ENCODE assay signal across 1 cellular context in the genomic region with DNA sequence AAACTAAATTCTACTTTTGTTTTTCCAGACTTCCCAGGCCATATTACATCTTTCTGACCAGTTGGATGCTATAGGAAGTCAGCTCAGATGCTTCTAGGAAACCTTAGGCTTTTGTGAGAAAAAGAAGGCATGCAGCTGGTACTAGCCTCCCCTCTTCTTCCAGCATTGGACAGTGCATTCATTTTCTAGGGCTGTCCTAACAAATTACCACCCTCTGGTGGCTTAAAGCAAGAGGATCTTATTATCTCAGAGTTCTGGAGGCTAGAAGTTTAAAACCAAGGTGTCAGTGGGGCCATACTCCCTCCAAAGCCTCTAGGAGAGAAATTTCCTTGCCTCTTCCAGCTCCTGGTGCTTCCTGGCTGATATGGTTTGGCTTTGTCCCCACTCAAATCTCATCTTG.
TF ChIP-seq lines count a peak whose summit lies in the region.

No MANE protein-coding gene starts in this region.

TF ChIP-seq in GM23338, 12 proteins besides CTCF, POLR2A, EP300 and RAD21 (continued from another document):
- TF ChIP-seq, protein P1, sequence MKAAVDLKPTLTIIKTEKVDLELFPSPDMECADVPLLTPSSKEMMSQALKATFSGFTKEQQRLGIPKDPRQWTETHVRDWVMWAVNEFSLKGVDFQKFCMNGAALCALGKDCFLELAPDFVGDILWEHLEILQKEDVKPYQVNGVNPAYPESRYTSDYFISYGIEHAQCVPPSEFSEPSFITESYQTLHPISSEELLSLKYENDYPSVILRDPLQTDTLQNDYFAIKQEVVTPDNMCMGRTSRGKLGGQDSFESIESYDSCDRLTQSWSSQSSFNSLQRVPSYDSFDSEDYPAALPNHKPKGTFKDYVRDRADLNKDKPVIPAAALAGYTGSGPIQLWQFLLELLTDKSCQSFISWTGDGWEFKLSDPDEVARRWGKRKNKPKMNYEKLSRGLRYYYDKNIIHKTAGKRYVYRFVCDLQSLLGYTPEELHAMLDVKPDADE (IDR thresholded peaks at IDR 0.05): no peak
- no peak for TF ChIP-seq JUNB (IDR thresholded peaks at IDR 0.05; ENCODE audit: unreplicated experiment)
- TF ChIP-seq CREB1 (CRISPR knock-in tag; IDR thresholded peaks at IDR 0.05; ENCODE audit: low read depth): no peak
- no peak for TF ChIP-seq STAT1 (IDR thresholded peaks at IDR 0.05; ENCODE audit: unreplicated experiment)
